In genomic region chr21:33374080-33374873, GRCh38 we compare ENCODE assay signal across 8 cellular contexts.
DNase-seq lines count a peak whose midpoint lies in the region; ATAC-seq and TF ChIP-seq lines count a peak whose summit lies in the region.

No MANE protein-coding gene starts in this region.

- no peak overlapping the region for H3K4me3 ChIP-seq in brain microvascular endothelial cell (ENCODE audit: low read depth, low read length)

- TF ChIP-seq CTCF in brain microvascular endothelial cell (IDR thresholded peaks at IDR 0.05; ENCODE audit: low read depth, low read length, missing control alignments), result peak; percentile 80

- in situ Hi-C loops in brain microvascular endothelial cell (cut with HindIII; ENCODE audit: low pct_ligation_motif_present, low sequenced_read_pairs), result no loop called here

- ATAC-seq in stimulated activated naive CD8-positive, alpha-beta T cell treated with anti-CD3 and anti-CD28 coated beads, Interleukin-15, Interleukin-2, amounts not matched to agents 100 U/mL and 50 U/mL, for 24 hours, result peak; percentile 81

- H3K36me3 ChIP-seq in brain microvascular endothelial cell (replicated peaks), result no peaks in the 10 kb centered on the region

- no peaks in the 10 kb centered on the region for H3K27me3 ChIP-seq in brain microvascular endothelial cell (replicated peaks)

- DNase-seq in NCI-H345 (lab: John Stamatoyannopoulos, UW) (peak; percentile 31), NCI-H345 treated with DMSO at 0.1 percent for 48 hours (lab: John Stamatoyannopoulos, UW; ENCODE audit: unreplicated experiment) (no peak), KG1 (lab: John Stamatoyannopoulos, UW) (peak; percentile 78), SKM-1 treated with dmso at 0.1 percent for 144 hours (lab: John Stamatoyannopoulos, UW; ENCODE audit: unreplicated experiment) (peak; percentile 90), brain microvascular endothelial cell (peak; percentile 58), kidney tubule cell (ENCODE audit: low spot score) (peak; percentile 57), islet precursor cell (no peak)
- peak; percentile 57 for DNase-seq in stimulated activated naive CD8-positive, alpha-beta T cell treated with anti-CD3 and anti-CD28 coated beads, Interleukin-15, Interleukin-2, amounts not matched to agents 100 U/mL and 50 U/mL, for 24 hours

- H3K27ac ChIP-seq in brain microvascular endothelial cell, result peak overlapping the region; percentile 3

Comparison
In these comparisons a context has a peak if more than half of its experiments do, and no peak if none do; other contexts are left out.
1. DNase-seq: peak in NCI-H345 (single experiment), KG1 (single experiment), SKM-1 treated with dmso at 0.1 percent for 144 hours (single experiment), brain microvascular endothelial cell (single experiment), kidney tubule cell (single experiment) and stimulated activated naive CD8-positive, alpha-beta T cell treated with anti-CD3 and anti-CD28 coated beads, Interleukin-15, Interleukin-2, amounts not matched to agents 100 U/mL and 50 U/mL, for 24 hours (single experiment); none in NCI-H345 treated with DMSO at 0.1 percent for 48 hours (single experiment) and islet precursor cell (single experiment).